ENCODE assay signal across 4 cellular contexts in genomic region chr7:75456403-75456802, GRCh38. TPM values are rescaled to one million over a fixed set of nuclear protein-coding genes. Genes with fewer than 3 reads are reported as not detected.
"Had no signal": no experiment of that assay in that cellular context is flagged by ENCODE, and none has a peak within 500 bp of the region (broad histone marks: within the 10 kb centered on the region; RNA-seq: fewer than 3 reads in every experiment).

No MANE protein-coding gene starts in this region.

RNA-seq across cellular contexts. Expression of gene SPDYE5, which starts 35.7 kb away (rescaled TPM):
- total RNA-seq: activated CD4-positive, alpha-beta memory T cell treated with anti-CD3 and anti-CD28 coated beads, Interleukin-2, amount 10 ng/mL, durations not matched to agents 7 days and 5 days; bronchial epithelial cell; Peyer's patch; T-helper 17 cell had no signal
